ENCODE assay signal across 9 cellular contexts in the genomic region with DNA sequence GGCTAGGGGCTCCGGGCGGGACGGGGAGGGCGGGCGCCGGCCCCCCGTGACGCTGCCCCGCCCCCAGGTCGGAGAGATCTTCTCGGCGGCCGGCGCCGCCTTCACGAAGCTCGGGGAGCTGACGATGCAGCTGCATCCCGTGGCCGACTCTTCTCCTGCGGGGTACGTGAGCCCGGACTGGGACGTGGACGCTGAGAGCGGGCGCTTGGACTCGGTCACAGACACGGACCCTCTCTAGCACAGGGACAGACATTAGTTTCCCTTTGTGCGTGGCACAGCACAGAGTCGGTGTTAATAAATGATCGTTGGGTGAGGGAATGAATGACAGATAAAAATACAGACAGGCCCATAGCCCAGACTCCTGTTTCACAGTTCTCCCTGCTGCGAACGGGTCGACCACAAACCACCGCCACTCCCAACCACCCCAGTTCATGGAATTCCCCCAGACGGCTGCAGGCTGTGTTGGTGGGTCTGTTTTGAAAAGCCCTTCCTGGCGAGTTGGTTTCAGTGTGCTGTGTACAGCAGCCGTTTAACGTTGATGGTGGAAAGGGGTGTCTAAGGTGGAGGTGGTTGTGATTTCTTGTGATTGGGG. TPM values are rescaled to one million over a fixed set of nuclear protein-coding genes. Genes with fewer than 3 reads are reported as not detected.
A peak's percentile ranks its signal among the peaks of the same experiment; 100 is the strongest.
DNase-seq lines count a peak whose midpoint lies in the region; ATAC-seq and TF ChIP-seq lines count a peak whose summit lies in the region.
"Had no signal": no experiment of that assay in that cellular context is flagged by ENCODE, and none has a peak within 500 bp of the region (broad histone marks: within the 10 kb centered on the region; RNA-seq: fewer than 3 reads in every experiment).

No MANE protein-coding gene starts in this region.

- peak overlapping the region; percentile 85 for H3K4ac ChIP-seq in trophoblast cell (ENCODE audit: low read depth, low read length)

- H3K9ac ChIP-seq in Loucy (ENCODE audit: low read depth, low read length, poor library complexity, severe bottlenecking) (peak overlapping the region; percentile 96), trophoblast cell (ENCODE audit: low read length) (peak overlapping the region; percentile 89)

- H3K27me3 ChIP-seq in Loucy (ENCODE audit: insufficient read depth, low read length, poor library complexity, severe bottlenecking) (no peaks in the 10 kb centered on the region), esophagus muscularis mucosa (no peaks in the 10 kb centered on the region), trophoblast cell (ENCODE audit: insufficient read depth, low read length) (no peaks in the 10 kb centered on the region), vagina (no peaks in the 10 kb centered on the region)

- peak overlapping the region; percentile 94 for H4K8ac ChIP-seq in trophoblast cell (ENCODE audit: low read depth, low read length)

- H4K20me1 ChIP-seq in Loucy (ENCODE audit: insufficient read depth, low read length, poor library complexity, severe bottlenecking): peaks cover 18% of the 10 kb centered on the region

- H3K4me2 ChIP-seq in Loucy (ENCODE audit: low read depth, low read length, poor library complexity, severe bottlenecking) (peak overlapping the region; percentile 95), trophoblast cell (ENCODE audit: low read length) (peak overlapping the region; percentile 84)

- H3K4me1 Mint-ChIP-seq in Calu3 (ENCODE audit: low read depth, unreplicated experiment): no peaks in the 10 kb centered on the region

- H3K27ac Mint-ChIP-seq in Calu3 (ENCODE audit: unreplicated experiment): peak overlapping the region; percentile 27

- H4K12ac ChIP-seq in trophoblast cell (ENCODE audit: low read depth, low read length): peak overlapping the region; percentile 91

- intact Hi-C loops in Calu3 (cut with micrococcal nuclease; ENCODE audit: unreplicated experiment): no loop called here
- intact Hi-C loops in esophagus muscularis mucosa (cut with DNase I): no loop called here
- intact Hi-C loops in vagina (cut with DNase I): no loop called here

- H3K9me3 ChIP-seq in Loucy (ENCODE audit: insufficient read depth, low read depth, low read length) (no peaks in the 10 kb centered on the region), esophagus muscularis mucosa (no peaks in the 10 kb centered on the region), trophoblast cell (ENCODE audit: insufficient read depth, low read depth, low read length) (no peaks in the 10 kb centered on the region), vagina (no peaks in the 10 kb centered on the region)

- DNase-seq in Calu3 (no peak), esophagus muscularis mucosa (ENCODE audit: extremely low spot score) (no peak), trophoblast cell (peak in 1 of 2 donors; percentile 39), vagina (ENCODE audit: extremely low spot score in 2 of 2) (no peak), NCI-H446 (lab: John Stamatoyannopoulos, UW) (no peak)
- DNase-seq in activated CD8-positive, alpha-beta memory T cell treated with anti-CD3 and anti-CD28 coated beads, Interleukin-2, amount 50 U/mL, for 48 hours: peak; percentile 85

- peak overlapping the region; percentile 85 for H2BK120ac ChIP-seq in trophoblast cell (ENCODE audit: insufficient read depth, low read length, poor library complexity)

- CTCF ChIA-PET in Calu3 (lab: Charles Lee): interaction anchor here (1.0 kb wide), 1 partner anchor 31 kb away, joined by 3 read pairs; no protein-coding TSS in a partner anchor

- no peaks in the 10 kb centered on the region for H3K9me2 ChIP-seq in Loucy (replicated peaks; ENCODE audit: low read depth, low read length)

- H3K27me3 Mint-ChIP-seq in Calu3 (ENCODE audit: unreplicated experiment): no peaks in the 10 kb centered on the region

- peaks cover 20% of the 10 kb centered on the region for H3K79me1 ChIP-seq in trophoblast cell (ENCODE audit: low read length)

- TF ChIP-seq EP300 in esophagus muscularis mucosa (IDR thresholded peaks at IDR 0.05): no peak

- TSS peak; percentile 26 for BruUV-seq in Calu3 (replicated peaks; lab: Mats Ljungman, UMichigan)

- no peak overlapping the region for H3K23ac ChIP-seq in trophoblast cell (ENCODE audit: low read length)

- H3K4me1 ChIP-seq in Loucy (ENCODE audit: insufficient read depth, low read length, poor library complexity, severe bottlenecking): peaks cover 61% of the 10 kb centered on the region
- peaks cover 67 to 83% (median 73%) of the 10 kb centered on the region in 4 donors for H3K4me1 ChIP-seq in esophagus muscularis mucosa
- H3K4me1 ChIP-seq in trophoblast cell (ENCODE audit: control insufficient read depth in 1 of 2, insufficient read depth in 2 of 2, low read length in 2 of 2): peaks cover 11 to 21% of the 10 kb centered on the region in 2 experiments
- H3K4me1 ChIP-seq in vagina: peaks cover 66% of the 10 kb centered on the region

- TF ChIP-seq POLR2A in esophagus muscularis mucosa (IDR thresholded peaks at IDR 0.05; ENCODE audit: low read depth) (peak; percentile 68), vagina (IDR thresholded peaks at IDR 0.05) (peak in 1 of 2 donors; percentile 81)

- H3K18ac ChIP-seq in trophoblast cell (ENCODE audit: low read length): peak overlapping the region; percentile 96

- peak overlapping the region; percentile 86 for H2AK5ac ChIP-seq in trophoblast cell (ENCODE audit: low read length)

- H3K9me3 Mint-ChIP-seq in Calu3 (ENCODE audit: low read depth, unreplicated experiment): no peaks in the 10 kb centered on the region

- peaks cover 9% of the 10 kb centered on the region for H3F3A ChIP-seq in Loucy (ENCODE audit: low read depth)

- TF ChIP-seq CTCF in Calu3 (IDR thresholded peaks at IDR 0.05; ENCODE audit: unreplicated experiment) (no peak), Loucy (conservative IDR thresholded peaks at IDR 0.05; ENCODE audit: low read length) (no peak), esophagus muscularis mucosa (IDR thresholded peaks at IDR 0.05) (no peak), vagina (IDR thresholded peaks at IDR 0.05) (no peak)

- H4K91ac ChIP-seq in trophoblast cell (ENCODE audit: low read depth, low read length): peak overlapping the region; percentile 82

- H3K36me3 ChIP-seq in Loucy (ENCODE audit: insufficient read depth, low read length) (no peaks in the 10 kb centered on the region), esophagus muscularis mucosa (peaks cover 0 to 17% (median 11%) of the 10 kb centered on the region in 4 donors), trophoblast cell (ENCODE audit: control insufficient read depth in 1 of 2, insufficient read depth in 2 of 2, low read length in 2 of 2) (peaks cover 12 to 16% of the 10 kb centered on the region in 2 experiments), vagina (no peaks in the 10 kb centered on the region)

- peak overlapping the region; percentile 91 for H3K4me3 ChIP-seq in Loucy (ENCODE audit: low read length, poor library complexity, severe bottlenecking)
- H3K4me3 ChIP-seq in esophagus muscularis mucosa: peak overlapping the region; percentile 71 to 94 (median 90)
- peak overlapping the region; percentile 88 for H3K4me3 ChIP-seq in trophoblast cell (ENCODE audit: low read depth, low read length)
- peak overlapping the region; percentile 68 to 85 for H3K4me3 ChIP-seq in vagina

- H2BK5ac ChIP-seq in trophoblast cell (ENCODE audit: low read depth, low read length, poor library complexity): peak overlapping the region; percentile 42

- H2AFZ ChIP-seq in Loucy (ENCODE audit: low read length): peak overlapping the region; percentile 54; the same call in 1 of the 2 replicates
- H2AFZ ChIP-seq in trophoblast cell (ENCODE audit: insufficient read depth, low read length, poor library complexity): peak overlapping the region; percentile 81

- H2BK12ac ChIP-seq in trophoblast cell (ENCODE audit: low read length): peak overlapping the region; percentile 18

- under 1% methylated on average over 17 of the region's 40 CpGs for WGBS in esophagus muscularis mucosa
- no CpG with 5 or more reads among the region's 40 CpGs for WGBS in trophoblast cell (ENCODE audit: extremely low coverage, insufficient coverage, insufficient read length)

- peak; percentile 14 for ATAC-seq in GM21576 (IDR thresholded peaks at IDR 0.05; ENCODE audit: unreplicated experiment)

- peaks cover 53% of the 10 kb centered on the region for H3K36me3 Mint-ChIP-seq in Calu3 (ENCODE audit: insufficient read depth, unreplicated experiment)

- peak overlapping the region; percentile 89 for H3K4me3 Mint-ChIP-seq in Calu3 (ENCODE audit: low read depth, unreplicated experiment)

- H3K27ac ChIP-seq in esophagus muscularis mucosa (replicated peaks in 1 of 4): peak overlapping the region; percentile 92 to 98 (median 95)
- H3K27ac ChIP-seq in trophoblast cell (ENCODE audit: low read depth, low read length): peak overlapping the region; percentile 86
- H3K27ac ChIP-seq in vagina: peak overlapping the region; percentile 96

- H3K14ac ChIP-seq in trophoblast cell (ENCODE audit: low read length): peak overlapping the region; percentile 95

- H3K79me2 ChIP-seq in Loucy (ENCODE audit: insufficient read depth, low read length): peaks cover 53% of the 10 kb centered on the region
- peaks cover 14% of the 10 kb centered on the region for H3K79me2 ChIP-seq in trophoblast cell (ENCODE audit: control insufficient read depth, insufficient read depth, low read length, poor library complexity)

RNA-seq across cellular contexts. Expression of gene RNASEK, which starts 2.7 kb away (rescaled TPM):
- 120 and 124 TPM in 2 replicates for total RNA-seq in Calu3 (2022)
- total RNA-seq in esophagus muscularis mucosa: 100 to 1,000 TPM in 3 of 4 donors, 10 to 100 TPM in 1; 84.7 to 204 (median 172) TPM
- 628 and 654 TPM in 2 replicates for polyA plus RNA-seq in trophoblast cell (2013)
- total RNA-seq in vagina: 155 TPM

RNA-seq across cellular contexts. Expression of gene BCL6B, which starts 7.8 kb away (rescaled TPM):
- not detected in 2 replicates for total RNA-seq in Calu3 (2022)
- 1 to 10 TPM in 3 of 4 donors, under 1 TPM in 1; 0.83 to 5.0 (median 3.2) TPM for total RNA-seq in esophagus muscularis mucosa
- 0.14 and 0.31 TPM in 2 replicates for polyA plus RNA-seq in trophoblast cell (2013)
- 10.1 TPM for total RNA-seq in vagina

RNA-seq across cellular contexts. Expression of gene ALOX12, which starts 19.2 kb away (rescaled TPM):
- total RNA-seq in Calu3 (2022) (not detected in 2 replicates), esophagus muscularis mucosa (under 1 TPM in 1 of 4 donors, not detected in 3; 0.17 TPM), vagina (16.0 TPM)
- polyA plus RNA-seq in trophoblast cell (2013): 0.06 TPM in 1 of 2 replicates, not detected in the other
- total RNA-seq: T-helper 2 cell treated with Interferon-gamma antibody and Interleukin-4, amounts not matched to agents 100 ng/mL and 5 ng/mL, for 36 hours had no signal

RNA-seq across cellular contexts. Expression of gene SLC16A13, which starts 20.7 kb away (rescaled TPM):
- total RNA-seq in Calu3 (2022) (10.4 and 11.6 TPM in 2 replicates), esophagus muscularis mucosa (1 to 10 TPM in 1 of 4 donors, under 1 TPM in 3; 0.19 to 1.2 (median 0.65) TPM), vagina (2.0 TPM)
- 23.2 and 24.9 TPM in 2 replicates for polyA plus RNA-seq in trophoblast cell (2013)

RNA-seq across cellular contexts. Expression of gene SLC16A11, which starts 28.8 kb away (rescaled TPM):
- total RNA-seq in Calu3 (2022) (not detected in 2 replicates), esophagus muscularis mucosa (under 1 TPM in 3 of 4 donors, not detected in 1; 0.17 to 0.99 (median 0.26) TPM), vagina (not detected)
- 0.51 and 0.96 TPM in 2 replicates for polyA plus RNA-seq in trophoblast cell (2013)

Comparison
In these comparisons a context has a peak if more than half of its experiments do, and no peak if none do; other contexts are left out.
1. RNA of gene ALOX12, which starts 19.2 kb away (total RNA-seq): 16.0 TPM in vagina (single experiment); not detected in Calu3 and 0.17 TPM in esophagus muscularis mucosa; every median in the first group is over 10 times any median in the second.
2. Peak in every context shown above with its lines, with median percentiles within 50 percentile points of each other: H3K4me3 ChIP-seq and H3K27ac ChIP-seq.